ENCODE assay signal across 16 cellular contexts in the genomic region with DNA sequence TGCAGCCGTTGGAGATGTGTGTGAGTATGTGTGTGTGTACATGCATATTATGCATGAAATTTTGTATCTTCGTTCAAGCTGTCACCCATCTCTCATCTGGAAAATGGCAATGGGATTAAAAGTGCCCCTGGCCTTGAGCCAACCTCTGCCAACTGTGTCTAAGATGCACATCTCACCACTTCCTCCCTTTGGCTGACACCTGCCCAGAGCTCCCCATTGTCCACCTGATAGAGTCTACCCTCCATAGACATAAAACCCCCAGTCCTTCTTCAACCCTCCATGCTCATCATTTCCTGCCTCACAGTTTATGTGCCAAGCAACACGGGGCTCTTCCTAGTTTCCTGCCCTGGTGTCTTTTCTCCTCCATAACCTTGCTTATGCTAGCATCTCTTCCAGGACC.
"Had no signal": no experiment of that assay in that cellular context is flagged by ENCODE, and none has a peak within 500 bp of the region (broad histone marks: within the 10 kb centered on the region; RNA-seq: fewer than 3 reads in every experiment).

No MANE protein-coding gene starts in this region.

- ATAC-seq: activated CD4-positive, alpha-beta T cell treated with anti-CD3 and anti-CD28 coated beads for 36 hours; activated CD8-positive, alpha-beta memory T cell treated with anti-CD3 and anti-CD28 coated beads, Interleukin-2, amount 10 ng/mL, durations not matched to agents 7 days and 5 days; effector memory CD8-positive, alpha-beta T cell; left ventricle myocardium superior; natural killer cell; stimulated activated memory B cell treated with anti-CD40 and anti-IgM and Interleukin-4, amounts not matched to agents 10 μg/mL and 1 μg/mL and 100 μg/mL, for 72 hours had no signal

- H3K9me3 Mint-ChIP-seq: activated CD4-positive, alpha-beta memory T cell treated with anti-CD3 and anti-CD28 coated beads for 36 hours; effector memory CD8-positive, alpha-beta T cell had no signal

- H3K4me3 Mint-ChIP-seq: activated CD4-positive, alpha-beta memory T cell treated with anti-CD3 and anti-CD28 coated beads for 36 hours; activated CD4-positive, alpha-beta T cell treated with anti-CD3 and anti-CD28 coated beads for 36 hours; activated CD8-positive, alpha-beta memory T cell treated with anti-CD3 and anti-CD28 coated beads, Interleukin-2, amount 10 ng/mL, durations not matched to agents 7 days and 5 days; effector memory CD8-positive, alpha-beta T cell; natural killer cell; stimulated activated memory B cell treated with anti-CD40 and anti-IgM and Interleukin-4, amounts not matched to agents 10 μg/mL and 1 μg/mL and 100 μg/mL, for 72 hours had no signal

- H3K36me3 Mint-ChIP-seq: activated CD4-positive, alpha-beta memory T cell treated with anti-CD3 and anti-CD28 coated beads for 36 hours; activated CD8-positive, alpha-beta memory T cell treated with anti-CD3 and anti-CD28 coated beads, Interleukin-2, amount 10 ng/mL, durations not matched to agents 7 days and 5 days; natural killer cell had no signal

- H3K27ac ChIP-seq: epithelial cell of prostate, neutrophil had no signal

- DNase-seq: activated CD4-positive, alpha-beta memory T cell treated with anti-CD3 and anti-CD28 coated beads for 36 hours; activated CD4-positive, alpha-beta T cell treated with anti-CD3 and anti-CD28 coated beads for 36 hours; activated CD8-positive, alpha-beta memory T cell treated with anti-CD3 and anti-CD28 coated beads, Interleukin-2, amount 10 ng/mL, durations not matched to agents 7 days and 5 days; activated naive CD4-positive, alpha-beta T cell treated with anti-CD3 and anti-CD28 coated beads, Interleukin-2, amount 50 U/mL, for 16 hours; activated T-cell treated with anti-CD3 and anti-CD28 coated beads, Interleukin-2, amount 50 U/mL, for 1 hour; dermis blood vessel endothelial cell; effector memory CD8-positive, alpha-beta T cell; foreskin melanocyte; head of caudate nucleus; kidney glomerular epithelial cell; left ventricle myocardium superior; mesendoderm; natural killer cell had no signal

- H3K4me1 Mint-ChIP-seq: activated CD8-positive, alpha-beta memory T cell treated with anti-CD3 and anti-CD28 coated beads, Interleukin-2, amount 10 ng/mL, durations not matched to agents 7 days and 5 days had no signal

- H3K27ac Mint-ChIP-seq: activated CD4-positive, alpha-beta memory T cell treated with anti-CD3 and anti-CD28 coated beads for 36 hours; activated CD4-positive, alpha-beta T cell treated with anti-CD3 and anti-CD28 coated beads for 36 hours; activated CD8-positive, alpha-beta memory T cell treated with anti-CD3 and anti-CD28 coated beads, Interleukin-2, amount 10 ng/mL, durations not matched to agents 7 days and 5 days; effector memory CD8-positive, alpha-beta T cell; natural killer cell; stimulated activated memory B cell treated with anti-CD40 and anti-IgM and Interleukin-4, amounts not matched to agents 10 μg/mL and 1 μg/mL and 100 μg/mL, for 72 hours had no signal

- H3K36me3 ChIP-seq: neutrophil had no signal

- H3K9me3 ChIP-seq: neutrophil had no signal
